ENCODE assay signal across 8 cellular contexts in the genomic region with DNA sequence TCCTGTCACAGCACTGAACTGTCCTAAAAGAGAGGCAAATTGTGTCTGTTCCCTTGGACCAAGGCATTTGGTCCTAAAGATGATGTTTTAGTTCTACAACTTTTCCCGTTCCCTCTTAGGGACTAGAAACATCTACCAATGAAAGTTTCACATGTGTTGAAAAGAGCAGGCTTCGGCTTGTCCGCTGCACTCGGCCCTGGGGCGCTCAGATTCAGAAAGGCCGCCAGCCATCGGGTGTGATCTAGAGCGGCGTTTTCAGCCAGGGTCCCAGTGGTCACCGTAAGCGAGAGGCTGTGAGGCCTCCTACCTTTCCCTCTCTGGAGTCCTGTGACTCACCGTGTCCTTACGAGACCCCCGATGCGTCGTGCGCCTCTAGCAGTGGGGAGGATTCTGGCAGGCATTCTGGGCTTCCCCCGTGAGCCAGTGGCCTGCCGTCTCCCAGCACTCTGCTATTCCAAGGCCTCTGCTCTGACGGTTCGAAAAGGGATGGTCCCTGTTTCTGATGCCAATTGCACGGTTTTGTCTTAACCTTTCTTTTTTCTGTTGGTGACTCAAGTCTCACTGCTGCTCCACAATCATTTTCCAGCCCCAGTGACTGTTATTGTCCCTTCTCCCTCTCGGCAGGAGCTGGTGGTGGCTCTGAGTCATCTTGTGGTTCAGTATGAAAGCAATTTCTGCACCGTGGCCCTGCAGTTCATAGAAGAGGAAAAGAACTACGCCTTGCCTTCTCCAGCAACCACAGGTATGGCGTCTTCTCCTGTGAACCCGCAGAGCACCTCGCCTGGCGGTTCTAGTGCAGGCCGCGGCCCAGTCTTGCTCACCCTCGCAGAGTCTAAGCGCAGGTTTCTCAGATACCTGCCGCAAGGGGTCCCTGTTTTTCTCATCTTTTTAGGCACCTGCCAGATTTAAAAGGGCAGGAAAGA.
DNase-seq lines count a peak whose midpoint lies in the region; ATAC-seq and TF ChIP-seq lines count a peak whose summit lies in the region.

No MANE protein-coding gene starts in this region.

- peaks cover 45% of the 10 kb centered on the region for H3K4me1 Mint-ChIP-seq in activated naive CD8-positive, alpha-beta T cell treated with anti-CD3 and anti-CD28 coated beads for 36 hours

- H3K27ac Mint-ChIP-seq in activated naive CD8-positive, alpha-beta T cell treated with anti-CD3 and anti-CD28 coated beads for 36 hours = peak overlapping the region; percentile 96

- no peaks in the 10 kb centered on the region for H3K27me3 ChIP-seq in kidney epithelial cell (ENCODE audit: control insufficient read depth, insufficient read depth, low read length)

- H3K9me3 Mint-ChIP-seq in activated naive CD8-positive, alpha-beta T cell treated with anti-CD3 and anti-CD28 coated beads for 36 hours = no peaks in the 10 kb centered on the region

- DNase-seq in SW480 (ENCODE audit: low spot score) (peak; percentile 93), kidney epithelial cell (ENCODE audit: low read depth) (peak; percentile 86), NCI-H774 (lab: John Stamatoyannopoulos, UW) (no peak), NCI-H1436 treated with DMSO at 0.1 percent for 48 hours (lab: John Stamatoyannopoulos, UW) (no peak)
- DNase-seq in activated naive CD8-positive, alpha-beta T cell treated with anti-CD3 and anti-CD28 coated beads for 36 hours = peak; percentile 82
- peak; percentile 55 to 79 for DNase-seq in stimulated activated CD4-positive, alpha-beta T cell treated with anti-CD3 and anti-CD28 coated beads, Interleukin-4, amount 100 ng/mL, for 48 hours (ENCODE audit: low read depth in 2 of 2)

- H3K4me3 ChIP-seq in kidney epithelial cell (ENCODE audit: low read depth, low read length) = no peak overlapping the region

- peak overlapping the region; percentile 75 for H3K4me3 Mint-ChIP-seq in activated naive CD8-positive, alpha-beta T cell treated with anti-CD3 and anti-CD28 coated beads for 36 hours

- ATAC-seq in GM18511 (IDR thresholded peaks at IDR 0.05; ENCODE audit: unreplicated experiment) (peak; percentile 56), HG03196 (IDR thresholded peaks at IDR 0.05; ENCODE audit: unreplicated experiment) (peak; percentile 16)

- no peak for TF ChIP-seq CTCF in kidney epithelial cell (IDR thresholded peaks at IDR 0.05; ENCODE audit: insufficient read depth, low read length, poor library complexity, severe bottlenecking)

- no peaks in the 10 kb centered on the region for H3K36me3 ChIP-seq in kidney epithelial cell (ENCODE audit: control insufficient read depth, insufficient read depth, low read length)

- peaks cover 54% of the 10 kb centered on the region for H3K36me3 Mint-ChIP-seq in activated naive CD8-positive, alpha-beta T cell treated with anti-CD3 and anti-CD28 coated beads for 36 hours

- no peaks in the 10 kb centered on the region for H3K27me3 Mint-ChIP-seq in activated naive CD8-positive, alpha-beta T cell treated with anti-CD3 and anti-CD28 coated beads for 36 hours

Comparison
In these comparisons a context has a peak if more than half of its experiments do, and no peak if none do; other contexts are left out.
1. DNase-seq: peak in SW480 (single experiment), activated naive CD8-positive, alpha-beta T cell treated with anti-CD3 and anti-CD28 coated beads for 36 hours (single experiment), kidney epithelial cell (single experiment) and stimulated activated CD4-positive, alpha-beta T cell treated with anti-CD3 and anti-CD28 coated beads, Interleukin-4, amount 100 ng/mL, for 48 hours (2 of 2); none in NCI-H774 (single experiment) and NCI-H1436 treated with DMSO at 0.1 percent for 48 hours (single experiment).